ENCODE assay signal across 16 cellular contexts in the genomic region with DNA sequence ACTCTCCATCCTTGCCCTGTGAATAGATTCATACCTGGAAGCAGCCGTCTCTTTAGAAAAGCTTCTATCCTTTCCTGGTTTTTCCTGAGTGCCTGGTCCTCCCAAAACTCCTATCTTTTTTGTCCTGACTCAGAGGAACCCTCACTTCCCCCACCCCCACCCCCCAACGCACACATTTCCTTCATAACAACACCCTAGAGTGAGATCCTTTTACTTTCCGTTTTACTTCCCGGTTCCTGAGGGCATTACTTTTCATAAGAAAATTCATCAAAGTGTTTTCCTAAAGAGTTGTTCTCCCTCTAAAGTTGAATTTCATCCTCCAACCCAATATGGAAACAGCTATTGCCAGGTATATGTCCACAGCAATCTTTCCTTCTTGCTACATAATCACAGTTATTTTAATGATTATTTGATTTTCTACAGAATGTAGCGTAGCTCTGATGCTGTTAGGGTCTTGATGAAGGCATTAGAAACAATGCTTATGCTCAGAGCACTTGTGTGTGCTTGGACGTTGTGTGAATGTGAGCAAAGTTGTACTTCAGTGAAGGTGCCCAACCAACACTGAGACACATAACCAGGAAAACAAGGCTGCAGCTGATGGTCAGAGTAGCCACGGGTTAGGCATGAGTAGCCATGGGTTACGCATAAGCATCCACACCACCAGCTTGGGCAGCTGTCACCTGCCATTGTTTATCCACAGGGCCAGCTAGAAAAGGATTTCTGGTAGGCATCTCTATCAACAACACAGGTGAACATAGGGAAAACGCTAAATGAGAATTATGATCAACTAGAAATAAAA.
DNase-seq lines count a peak whose midpoint lies in the region; ATAC-seq lines count a peak whose summit lies in the region.
"Had no signal": no experiment of that assay in that cellular context is flagged by ENCODE, and none has a peak within 500 bp of the region (broad histone marks: within the 10 kb centered on the region; RNA-seq: fewer than 3 reads in every experiment).

No MANE protein-coding gene starts in this region.

- H3K4me3 ChIP-seq in effector memory CD4-positive, alpha-beta T cell (ENCODE audit: insufficient read depth, low read depth, low read length, poor library complexity, severe bottlenecking): no peak overlapping the region
- no peak overlapping the region for H3K4me3 ChIP-seq in CD8-positive, alpha-beta memory T cell (ENCODE audit: low read length)
- H3K4me3 ChIP-seq: pancreas had no signal

- peaks cover 4% of the 10 kb centered on the region for H3K36me3 Mint-ChIP-seq in stimulated activated naive CD8-positive, alpha-beta T cell treated with anti-CD3 and anti-CD28 coated beads, Interleukin-15, Interleukin-2, amounts not matched to agents 100 ng/mL and 50 ng/mL, for 24 hours (ENCODE audit: low read depth)
- H3K36me3 Mint-ChIP-seq in activated naive CD8-positive, alpha-beta T cell treated with anti-CD3 and anti-CD28 coated beads, Interleukin-2, amount 10 ng/mL, durations not matched to agents 7 days and 5 days: peaks cover 6% of the 10 kb centered on the region
- H3K36me3 Mint-ChIP-seq in CD8-positive, alpha-beta memory T cell: peaks cover 13 to 37% (median 13%) of the 10 kb centered on the region in 3 donors

- H3K9me3 ChIP-seq in effector memory CD4-positive, alpha-beta T cell (ENCODE audit: control insufficient read depth, low read length): no peaks in the 10 kb centered on the region
- no peaks in the 10 kb centered on the region for H3K9me3 ChIP-seq in CD8-positive, alpha-beta memory T cell (ENCODE audit: low read length)
- H3K9me3 ChIP-seq: pancreas had no signal

- peak overlapping the region; percentile 36 for H3K4me3 Mint-ChIP-seq in stimulated activated naive CD8-positive, alpha-beta T cell treated with anti-CD3 and anti-CD28 coated beads, Interleukin-15, Interleukin-2, amounts not matched to agents 100 ng/mL and 50 ng/mL, for 24 hours
- peak overlapping the region; percentile 46 for H3K4me3 Mint-ChIP-seq in activated naive CD8-positive, alpha-beta T cell treated with anti-CD3 and anti-CD28 coated beads, Interleukin-2, amount 10 ng/mL, durations not matched to agents 7 days and 5 days
- no peak overlapping the region for H3K4me3 Mint-ChIP-seq in CD8-positive, alpha-beta memory T cell

- no peak overlapping the region for H3K27ac Mint-ChIP-seq in stimulated activated naive CD8-positive, alpha-beta T cell treated with anti-CD3 and anti-CD28 coated beads, Interleukin-15, Interleukin-2, amounts not matched to agents 100 ng/mL and 50 ng/mL, for 24 hours
- H3K27ac Mint-ChIP-seq in activated naive CD8-positive, alpha-beta T cell treated with anti-CD3 and anti-CD28 coated beads, Interleukin-2, amount 10 ng/mL, durations not matched to agents 7 days and 5 days: peak overlapping the region; percentile 57
- no peak overlapping the region for H3K27ac Mint-ChIP-seq in CD8-positive, alpha-beta memory T cell

- no peak for DNase-seq in stimulated activated naive CD8-positive, alpha-beta T cell treated with anti-CD3 and anti-CD28 coated beads, Interleukin-15, Interleukin-2, amounts not matched to agents 100 U/mL and 50 U/mL, for 24 hours
- DNase-seq in activated naive CD8-positive, alpha-beta T cell treated with anti-CD3 and anti-CD28 coated beads, Interleukin-2, amount 10 ng/mL, durations not matched to agents 7 days and 5 days: no peak
- no peak for DNase-seq in effector memory CD4-positive, alpha-beta T cell
- no peak for DNase-seq in CD8-positive, alpha-beta memory T cell
- DNase-seq: activated CD4-positive, CD25-positive, alpha-beta regulatory T cell; activated T-cell treated with anti-CD3 and anti-CD28 coated beads, Interleukin-2, amount 50 U/mL, for 1 hour; aorta; DMS79; mesendoderm; pancreas; stimulated activated CD4-positive, alpha-beta T cell treated with anti-CD3 and anti-CD28 coated beads, Interleukin-15, amount 100 ng/mL, for 24 hours had no signal

- CTCF ChIA-PET in CD8-positive, alpha-beta memory T cell (lab: Charles Lee): no interaction called here

- H3K27me3 Mint-ChIP-seq in stimulated activated naive CD8-positive, alpha-beta T cell treated with anti-CD3 and anti-CD28 coated beads, Interleukin-15, Interleukin-2, amounts not matched to agents 100 ng/mL and 50 ng/mL, for 24 hours: no peaks in the 10 kb centered on the region
- H3K27me3 Mint-ChIP-seq in activated naive CD8-positive, alpha-beta T cell treated with anti-CD3 and anti-CD28 coated beads, Interleukin-2, amount 10 ng/mL, durations not matched to agents 7 days and 5 days: no peaks in the 10 kb centered on the region
- no peaks in the 10 kb centered on the region for H3K27me3 Mint-ChIP-seq in CD8-positive, alpha-beta memory T cell

- no peaks in the 10 kb centered on the region for H3K4me1 ChIP-seq in effector memory CD4-positive, alpha-beta T cell (ENCODE audit: control insufficient read depth, insufficient read depth, low read length, poor library complexity, severe bottlenecking)
- peaks cover 17% of the 10 kb centered on the region for H3K4me1 ChIP-seq in CD8-positive, alpha-beta memory T cell (ENCODE audit: insufficient read depth, low read length)
- H3K4me1 ChIP-seq: pancreas had no signal

- H3K27me3 ChIP-seq in effector memory CD4-positive, alpha-beta T cell (replicated peaks; ENCODE audit: control insufficient read depth, insufficient read depth, low read length, poor library complexity, severe bottlenecking): no peaks in the 10 kb centered on the region
- H3K27me3 ChIP-seq in CD8-positive, alpha-beta memory T cell (ENCODE audit: insufficient read depth, low read length, poor library complexity, severe bottlenecking): no peaks in the 10 kb centered on the region
- H3K27me3 ChIP-seq: pancreas had no signal

- POLR2A ChIA-PET in activated naive CD8-positive, alpha-beta T cell treated with anti-CD3 and anti-CD28 coated beads, Interleukin-2, amount 10 ng/mL, durations not matched to agents 7 days and 5 days (lab: Charles Lee): no interaction called here
- POLR2A ChIA-PET in CD8-positive, alpha-beta memory T cell (lab: Charles Lee): no interaction called here

- ATAC-seq in stimulated activated naive CD8-positive, alpha-beta T cell treated with anti-CD3 and anti-CD28 coated beads, Interleukin-15, Interleukin-2, amounts not matched to agents 100 U/mL and 50 U/mL, for 24 hours: no peak
- ATAC-seq in HG03159 (IDR thresholded peaks at IDR 0.05; ENCODE audit: unreplicated experiment) (peak; percentile 54), GM19035 (IDR thresholded peaks at IDR 0.05; ENCODE audit: unreplicated experiment) (no peak), GM18858 (IDR thresholded peaks at IDR 0.05; ENCODE audit: unreplicated experiment) (no peak)
- ATAC-seq in activated naive CD8-positive, alpha-beta T cell treated with anti-CD3 and anti-CD28 coated beads, Interleukin-2, amount 10 ng/mL, durations not matched to agents 7 days and 5 days (ENCODE audit: low read depth): no peak
- ATAC-seq: pancreas had no signal

- peaks cover 34% of the 10 kb centered on the region for H3K4me1 Mint-ChIP-seq in stimulated activated naive CD8-positive, alpha-beta T cell treated with anti-CD3 and anti-CD28 coated beads, Interleukin-15, Interleukin-2, amounts not matched to agents 100 ng/mL and 50 ng/mL, for 24 hours (ENCODE audit: low read depth)
- H3K4me1 Mint-ChIP-seq in activated naive CD8-positive, alpha-beta T cell treated with anti-CD3 and anti-CD28 coated beads, Interleukin-2, amount 10 ng/mL, durations not matched to agents 7 days and 5 days: peaks cover 22% of the 10 kb centered on the region
- H3K4me1 Mint-ChIP-seq in CD8-positive, alpha-beta memory T cell: peaks cover 0 to 8% (median 2%) of the 10 kb centered on the region in 3 donors

- H3K9me3 Mint-ChIP-seq in stimulated activated naive CD8-positive, alpha-beta T cell treated with anti-CD3 and anti-CD28 coated beads, Interleukin-15, Interleukin-2, amounts not matched to agents 100 ng/mL and 50 ng/mL, for 24 hours: peaks cover 4% of the 10 kb centered on the region
- H3K9me3 Mint-ChIP-seq in activated naive CD8-positive, alpha-beta T cell treated with anti-CD3 and anti-CD28 coated beads, Interleukin-2, amount 10 ng/mL, durations not matched to agents 7 days and 5 days: peaks cover 1% of the 10 kb centered on the region
- H3K9me3 Mint-ChIP-seq in CD8-positive, alpha-beta memory T cell: peaks cover 6 to 14% (median 10%) of the 10 kb centered on the region in 5 donors

- no peaks in the 10 kb centered on the region for H3K36me3 ChIP-seq in effector memory CD4-positive, alpha-beta T cell (ENCODE audit: control insufficient read depth, insufficient read depth, low read length)
- no peaks in the 10 kb centered on the region for H3K36me3 ChIP-seq in CD8-positive, alpha-beta memory T cell (ENCODE audit: insufficient read depth, low read length)
- H3K36me3 ChIP-seq: pancreas had no signal

- H3K27ac ChIP-seq in effector memory CD4-positive, alpha-beta T cell (ENCODE audit: insufficient read depth, low read length, poor library complexity, severe bottlenecking): no peak overlapping the region
- no peak overlapping the region for H3K27ac ChIP-seq in CD8-positive, alpha-beta memory T cell (ENCODE audit: low read depth, low read length)
- H3K27ac ChIP-seq: KMS-11, pancreas had no signal

Comparison
In these comparisons a context has a peak if more than half of its experiments do, and no peak if none do; other contexts are left out.
1. H3K4me3 Mint-ChIP-seq: peak in stimulated activated naive CD8-positive, alpha-beta T cell treated with anti-CD3 and anti-CD28 coated beads, Interleukin-15, Interleukin-2, amounts not matched to agents 100 ng/mL and 50 ng/mL, for 24 hours (single experiment) and activated naive CD8-positive, alpha-beta T cell treated with anti-CD3 and anti-CD28 coated beads, Interleukin-2, amount 10 ng/mL, durations not matched to agents 7 days and 5 days (single experiment); none in CD8-positive, alpha-beta memory T cell (0 of 7).